In genomic region chr6:63572733-63573139, GRCh38 we compare ENCODE assay signal across 8 cellular contexts. TPM values are rescaled to one million over a fixed set of nuclear protein-coding genes. Genes with fewer than 3 reads are reported as not detected.
A peak's percentile ranks its signal among the peaks of the same experiment; 100 is the strongest.
DNase-seq lines count a peak whose midpoint lies in the region; ATAC-seq and TF ChIP-seq lines count a peak whose summit lies in the region.

No MANE protein-coding gene starts in this region.

- under 1% methylated on average over 51 of the region's 51 CpGs for WGBS in liver
- 0% methylated on average over 19 to 23 of the region's 51 CpGs for WGBS in tibial nerve, 2 donors

- TF ChIP-seq EP300 in tibial nerve (IDR thresholded peaks at IDR 0.05) = no peak

- no peaks in the 10 kb centered on the region for H3K27me3 Mint-ChIP-seq in activated CD8-positive, alpha-beta memory T cell treated with anti-CD3 and anti-CD28 coated beads, Interleukin-2, amount 10 ng/mL, durations not matched to agents 7 days and 5 days

- peak overlapping the region; percentile 97 for H3K27ac Mint-ChIP-seq in activated CD8-positive, alpha-beta memory T cell treated with anti-CD3 and anti-CD28 coated beads, Interleukin-2, amount 10 ng/mL, durations not matched to agents 7 days and 5 days

- no peak for DNase-seq in activated CD8-positive, alpha-beta memory T cell treated with anti-CD3 and anti-CD28 coated beads, Interleukin-2, amount 10 ng/mL, durations not matched to agents 7 days and 5 days
- no peak for DNase-seq in activated CD8-positive, alpha-beta memory T cell treated with anti-CD3 and anti-CD28 coated beads, Interleukin-2, amount 50 U/mL, for 48 hours
- DNase-seq in breast epithelium (ENCODE audit: low spot score in 2 of 2) = peak in 1 of 2 donors; percentile 26
- DNase-seq in tibial nerve (ENCODE audit: low spot score in 2 of 2) = no peak
- DNase-seq in pons (ENCODE audit: low spot score) = no peak

- no peaks in the 10 kb centered on the region for H3K4me1 ChIP-seq in breast epithelium
- peaks cover 0 to 18% (median 3%) of the 10 kb centered on the region in 4 donors for H3K4me1 ChIP-seq in liver (ENCODE audit: control insufficient read depth in 4 of 4, insufficient read depth in 4 of 4, low read length in 3 of 4)
- H3K4me1 ChIP-seq in tibial nerve = peaks cover 0 to 42% (median 6%) of the 10 kb centered on the region in 4 donors

- H3K4me3 Mint-ChIP-seq in activated CD8-positive, alpha-beta memory T cell treated with anti-CD3 and anti-CD28 coated beads, Interleukin-2, amount 10 ng/mL, durations not matched to agents 7 days and 5 days = peak overlapping the region; percentile 96

- H3K27me3 ChIP-seq in breast epithelium (no peaks in the 10 kb centered on the region), liver (ENCODE audit: control insufficient read depth in 4 of 4, insufficient read depth in 4 of 4, low read length in 3 of 4) (no peaks in the 10 kb centered on the region), tibial nerve (no peaks in the 10 kb centered on the region)

- TF ChIP-seq CTCF in breast epithelium (IDR thresholded peaks at IDR 0.05) (no peak), liver (IDR thresholded peaks at IDR 0.05; ENCODE audit: low read depth, low read length, missing input control) (no peak), tibial nerve (IDR thresholded peaks at IDR 0.05) (no peak)

- H3K9ac ChIP-seq in liver (ENCODE audit: low read depth in 1 of 2, low read length in 2 of 2) = peak overlapping the region; percentile 91 to 99

- peak overlapping the region; percentile 100 for H3K27ac ChIP-seq in breast epithelium
- H3K27ac ChIP-seq in liver (ENCODE audit: low read depth in 1 of 2, low read length in 2 of 2) = peak overlapping the region; percentile 97 to 99
- H3K27ac ChIP-seq in tibial nerve = peak overlapping the region; percentile 96 to 100 (median 98)

- H3K9me3 Mint-ChIP-seq in activated CD8-positive, alpha-beta memory T cell treated with anti-CD3 and anti-CD28 coated beads, Interleukin-2, amount 10 ng/mL, durations not matched to agents 7 days and 5 days (ENCODE audit: low read depth) = no peaks in the 10 kb centered on the region

- TF ChIP-seq POLR2A in breast epithelium (IDR thresholded peaks at IDR 0.05) (no peak), tibial nerve (IDR thresholded peaks at IDR 0.05) (no peak)

- ATAC-seq in activated CD8-positive, alpha-beta memory T cell treated with anti-CD3 and anti-CD28 coated beads, Interleukin-2, amount 10 ng/mL, durations not matched to agents 7 days and 5 days = peak; percentile 1
- ATAC-seq in HG03460 (IDR thresholded peaks at IDR 0.05; ENCODE audit: unreplicated experiment) (peak; percentile 3), HG02623 (IDR thresholded peaks at IDR 0.05; ENCODE audit: unreplicated experiment) (no peak)

- no peaks in the 10 kb centered on the region for H3K9me3 ChIP-seq in breast epithelium
- no peaks in the 10 kb centered on the region for H3K9me3 ChIP-seq in liver (ENCODE audit: control insufficient read depth in 4 of 4, low read length in 3 of 4)
- no peaks in the 10 kb centered on the region for H3K9me3 ChIP-seq in tibial nerve

- CTCF ChIA-PET in activated CD8-positive, alpha-beta memory T cell treated with anti-CD3 and anti-CD28 coated beads, Interleukin-2, amount 10 ng/mL, durations not matched to agents 7 days and 5 days (lab: Charles Lee) = interaction anchor here (1.9 to 2.3 kb wide), 3 partner anchors 68 to 220 kb away, joined by 7 to 9 read pairs (median 9); no protein-coding TSS in a partner anchor

- H3K36me3 Mint-ChIP-seq in activated CD8-positive, alpha-beta memory T cell treated with anti-CD3 and anti-CD28 coated beads, Interleukin-2, amount 10 ng/mL, durations not matched to agents 7 days and 5 days = peaks cover 23% of the 10 kb centered on the region

- H3K4me3 ChIP-seq in breast epithelium = peak overlapping the region; percentile 92 to 96 (median 95)
- peak overlapping the region; percentile 65 to 99 (median 82) for H3K4me3 ChIP-seq in liver (ENCODE audit: low read depth in 1 of 3, low read length in 3 of 3)
- peak overlapping the region; percentile 66 to 100 (median 86) for H3K4me3 ChIP-seq in tibial nerve

- no peaks in the 10 kb centered on the region for H3K36me3 ChIP-seq in breast epithelium
- peaks cover 2 to 15% (median 7%) of the 10 kb centered on the region in 4 donors for H3K36me3 ChIP-seq in liver (ENCODE audit: control insufficient read depth in 4 of 4, insufficient read depth in 3 of 4, low read depth in 1 of 4, low read length in 3 of 4)
- H3K36me3 ChIP-seq in tibial nerve = peaks cover 0 to 14% (median 0%) of the 10 kb centered on the region in 3 donors

- intact Hi-C loops in breast epithelium (cut with DNase I; ENCODE audit: low total_unique reads) = no loop called here

- H3K4me1 Mint-ChIP-seq in activated CD8-positive, alpha-beta memory T cell treated with anti-CD3 and anti-CD28 coated beads, Interleukin-2, amount 10 ng/mL, durations not matched to agents 7 days and 5 days = peaks cover 35% of the 10 kb centered on the region

- no peak for TF ChIP-seq RAD21 in liver (IDR thresholded peaks at IDR 0.05)

TF ChIP-seq in liver, 16 proteins besides CTCF, POLR2A, EP300 and RAD21:
- TF ChIP-seq REST (IDR thresholded peaks at IDR 0.05) (no peak), HNF4G (IDR thresholded peaks at IDR 0.05) (no peak), EGR1 (IDR thresholded peaks at IDR 0.05; ENCODE audit: low read depth in 2 of 2) (no peak), MAX (IDR thresholded peaks at IDR 0.05) (no peak), HNF4A (conservative IDR thresholded peaks at IDR 0.05) (no peak), TAF1 (conservative IDR thresholded peaks at IDR 0.05) (no peak)

RNA-seq across cellular contexts. Expression of gene PTP4A1, which starts 0.5 kb away (rescaled TPM):
- 10 to 100 TPM; 63.6 to 70.2 TPM for total RNA-seq in activated CD8-positive, alpha-beta memory T cell treated with anti-CD3 and anti-CD28 coated beads, Interleukin-2, amount 10 ng/mL, durations not matched to agents 7 days and 5 days
- total RNA-seq in breast epithelium (10 to 100 TPM; 22.9 to 38.5 (median 26.9) TPM), liver (100 to 1,000 TPM; 190 to 237 TPM), tibial nerve (10 to 100 TPM; 10.5 to 22.8 (median 18.4) TPM)
- 100 to 1,000 TPM in 1 of 2 donors, 10 to 100 TPM in 1; 34.3 to 114 TPM for polyA plus RNA-seq in liver
